In the genomic region with DNA sequence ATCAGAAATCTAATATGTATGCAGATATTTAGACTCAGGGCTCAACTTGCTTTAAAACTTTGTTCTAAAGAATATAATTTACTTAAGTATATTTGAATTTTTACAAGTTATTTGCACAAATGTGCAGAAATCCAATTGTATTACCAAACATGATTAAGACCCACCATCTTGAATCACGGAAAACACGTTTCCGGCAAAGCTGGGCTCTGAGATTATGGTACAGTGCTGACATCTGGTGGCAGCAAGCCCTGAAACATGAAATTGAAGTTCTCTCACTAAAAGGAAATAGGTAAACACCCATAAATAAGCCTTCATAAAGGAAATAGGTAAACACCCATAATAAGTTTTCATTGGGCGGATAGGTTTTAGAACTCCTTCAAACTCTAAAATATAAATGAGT, we compare ENCODE assay signal across 8 cellular contexts.
DNase-seq lines count a peak whose midpoint lies in the region; ATAC-seq and TF ChIP-seq lines count a peak whose summit lies in the region.

No MANE protein-coding gene starts in this region.

- DNase-seq in BJ (ENCODE audit: low read depth) (no peak), GM20000 (ENCODE audit: low spot score) (peak; percentile 35), NCI-H510A treated with DMSO at 0.1 percent for 48 hours (lab: John Stamatoyannopoulos, UW) (peak; percentile 60), dermis blood vessel endothelial cell (peak; percentile 71), lung microvascular endothelial cell (ENCODE audit: low read depth in 2 of 2) (peak; percentile 64 to 69)
- peak; percentile 54 for DNase-seq in activated CD4-positive, alpha-beta T cell treated with anti-CD3 and anti-CD28 coated beads, Interleukin-2, amount 50 U/mL, for 1 hour
- peak; percentile 14 to 26 for DNase-seq in stimulated activated CD8-positive, alpha-beta memory T cell treated with anti-CD3 and anti-CD28 coated beads, Interleukin-2, amount 100 ng/mL, for 48 hours (ENCODE audit: low read depth in 2 of 2)

- H3K27me3 ChIP-seq in BJ (ENCODE audit: control insufficient read depth, insufficient read depth, low read length), result no peaks in the 10 kb centered on the region

- POLR2A ChIA-PET in BJ (lab: Charles Lee), result no interaction called here

- no peak overlapping the region for H3K4me3 ChIP-seq in BJ (ENCODE audit: low read depth, low read length)

- no peak for ATAC-seq in HG02678 (IDR thresholded peaks at IDR 0.05; ENCODE audit: unreplicated experiment)

- H3K36me3 ChIP-seq in BJ (ENCODE audit: control insufficient read depth, insufficient read depth, low read length), result no peaks in the 10 kb centered on the region

- CTCF ChIA-PET in BJ (lab: Yijun Ruan, JAX), result interaction anchor here (0.9 to 1.2 kb wide), 5 partner anchors 9 to 277 kb away, joined by 3 to 4 read pairs (median 3); no protein-coding TSS in a partner anchor

- peak; percentile 54 for TF ChIP-seq CTCF in BJ (IDR thresholded peaks at IDR 0.05; ENCODE audit: insufficient read depth, low read depth, low read length)
- peak; percentile 38 for TF ChIP-seq CTCF in GM20000 (IDR thresholded peaks at IDR 0.05; ENCODE audit: extremely low read depth, missing control alignments)
